In the genomic region with DNA sequence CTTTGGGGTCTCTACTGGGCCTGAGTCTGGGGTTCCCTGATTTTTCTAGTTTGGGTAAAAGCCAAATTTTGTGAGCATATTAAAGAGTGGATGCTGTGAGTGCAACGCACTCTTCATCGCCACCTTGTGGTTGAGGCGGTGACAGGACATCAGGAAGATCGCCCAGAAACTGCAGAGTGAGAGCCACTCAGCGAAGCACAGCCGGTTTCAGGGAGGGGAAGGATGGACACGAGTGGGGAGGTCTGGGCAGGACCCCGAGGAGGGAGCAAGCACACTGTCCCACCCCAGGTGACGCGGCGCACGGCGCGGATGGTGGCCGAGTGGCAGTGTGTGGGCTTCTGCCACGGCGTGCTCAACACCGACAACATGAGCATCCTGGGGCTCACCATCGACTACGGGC, we compare ENCODE assay signal across 8 cellular contexts. TPM values are rescaled to one million over a fixed set of nuclear protein-coding genes. Genes with fewer than 3 reads are reported as not detected.
DNase-seq lines count a peak whose midpoint lies in the region; ATAC-seq, FAIRE-seq and TF ChIP-seq lines count a peak whose summit lies in the region.

No MANE protein-coding gene starts in this region.

- H3K36me3 ChIP-seq in body of pancreas (replicated peaks in 1 of 2; ENCODE audit: insufficient read depth in 1 of 2, low read depth in 2 of 2) (peaks cover 0 to 12% of the 10 kb centered on the region in 2 donors), keratinocyte (ENCODE audit: control insufficient read depth in 2 of 2, extremely low read depth in 1 of 2, insufficient read depth in 2 of 2, low read length in 2 of 2) (peaks cover 25 to 36% of the 10 kb centered on the region in 2 experiments)

- peaks cover 29% of the 10 kb centered on the region for H3K79me2 ChIP-seq in keratinocyte (ENCODE audit: control insufficient read depth, insufficient read depth, low read length)

- peaks cover 4% of the 10 kb centered on the region for H3K4me1 Mint-ChIP-seq in T-helper 2 cell treated with Interferon-gamma antibody and Interleukin-4, amounts not matched to agents 5 μg/mL and 100 μg/mL, for 36 hours (ENCODE audit: low read depth)

- peak; percentile 23 for DNase-seq in DMS114 treated with DMSO at 0.1 percent for 48 hours (lab: John Stamatoyannopoulos, UW; ENCODE audit: unreplicated experiment)
- DNase-seq in HTR-8/SVneo (ENCODE audit: insufficient read length, low spot score) = peak; percentile 53
- DNase-seq in T-helper 2 cell treated with Interferon-gamma antibody and Interleukin-4, amounts not matched to agents 5 μg/mL and 100 μg/mL, for 36 hours (ENCODE audit: low spot score) = peak; percentile 45
- peak; percentile 75 to 82 (median 78) for DNase-seq in body of pancreas
- no peak for DNase-seq in keratinocyte (ENCODE audit: low read depth, low spot score)
- peak; percentile 70 for DNase-seq in stimulated activated CD4-positive, alpha-beta T cell treated with anti-CD3 and anti-CD28 coated beads, Interleukin-4, amount 100 ng/mL, for 1 hour

- no peak overlapping the region for H2AFZ ChIP-seq in keratinocyte (ENCODE audit: control insufficient read depth, low read length)

- WGBS in body of pancreas, 2 donors = 30 to 62% methylated on average over 10 to 20 of the region's 20 CpGs

- H3K4me2 ChIP-seq in keratinocyte (ENCODE audit: control insufficient read depth, extremely low read depth, insufficient read depth, low read depth, low read length) = no peak overlapping the region

- no peak for TF ChIP-seq POLR2A in body of pancreas (IDR thresholded peaks at IDR 0.05)

- H3K36me3 Mint-ChIP-seq in T-helper 2 cell treated with Interferon-gamma antibody and Interleukin-4, amounts not matched to agents 5 μg/mL and 100 μg/mL, for 36 hours (ENCODE audit: low read depth) = peaks cover 24% of the 10 kb centered on the region

- FAIRE-seq in HTR-8/SVneo (lab: Jason Lieb, UNC) (peak; percentile 80), keratinocyte (lab: Jason Lieb, UNC) (peak; percentile 75)

- H3K4me1 ChIP-seq in body of pancreas (no peaks in the 10 kb centered on the region), keratinocyte (ENCODE audit: control insufficient read depth, extremely low read depth, insufficient read depth, low read length) (peaks cover 6% of the 10 kb centered on the region)

- H3K27ac ChIP-seq in body of pancreas (no peak overlapping the region), keratinocyte (ENCODE audit: control insufficient read depth, insufficient read depth, low read length) (no peak overlapping the region)

- peak; percentile 69 to 90 (median 84) for TF ChIP-seq CTCF in body of pancreas (IDR thresholded peaks at IDR 0.05)
- TF ChIP-seq CTCF in keratinocyte (optimal IDR thresholded peaks at IDR 0.05 in 1 of 3, IDR thresholded peaks at IDR 0.05 in 1 of 3, conservative IDR thresholded peaks at IDR 0.05 in 1 of 3; ENCODE audit: extremely low read depth in 1 of 3, insufficient read depth in 2 of 3, low read length in 3 of 3) = peak; percentile 84 to 89 (median 86)

- dilution Hi-C loops in keratinocyte (cut with MboI; ENCODE audit: extremely low pct_ligation_motif_present, low sequenced_read_pairs) = no loop called here

- H3K4me3 Mint-ChIP-seq in T-helper 2 cell treated with Interferon-gamma antibody and Interleukin-4, amounts not matched to agents 5 μg/mL and 100 μg/mL, for 36 hours = no peak overlapping the region

- H3K27me3 ChIP-seq in body of pancreas = no peaks in the 10 kb centered on the region
- no peaks in the 10 kb centered on the region for H3K27me3 ChIP-seq in keratinocyte (ENCODE audit: control insufficient read depth, extremely low read depth, insufficient read depth, low read length)

- no peaks in the 10 kb centered on the region for H3K9me3 ChIP-seq in body of pancreas
- H3K9me3 ChIP-seq in keratinocyte (ENCODE audit: control insufficient read depth, low read depth, low read length) = no peaks in the 10 kb centered on the region

- H4K20me1 ChIP-seq in keratinocyte (ENCODE audit: control insufficient read depth, extremely low read depth, insufficient read depth, low read length) = peaks cover 10% of the 10 kb centered on the region

- H3K27me3 Mint-ChIP-seq in T-helper 2 cell treated with Interferon-gamma antibody and Interleukin-4, amounts not matched to agents 5 μg/mL and 100 μg/mL, for 36 hours (ENCODE audit: low read depth) = no peaks in the 10 kb centered on the region

- peak overlapping the region; percentile 27 for H3K27ac Mint-ChIP-seq in T-helper 2 cell treated with Interferon-gamma antibody and Interleukin-4, amounts not matched to agents 5 μg/mL and 100 μg/mL, for 36 hours

- intact Hi-C loops in body of pancreas (cut with DNase I) = loop anchor here (5.0 kb wide), 1 partner anchor 58 kb away; no protein-coding TSS in a partner anchor

- peaks cover 2% of the 10 kb centered on the region for H3K9me1 ChIP-seq in keratinocyte (ENCODE audit: control insufficient read depth, extremely low read depth, insufficient read depth, low read length)

- ATAC-seq in body of pancreas (peak; percentile 61), GM21619 (IDR thresholded peaks at IDR 0.05; ENCODE audit: unreplicated experiment) (no peak), HG03095 (IDR thresholded peaks at IDR 0.05; ENCODE audit: unreplicated experiment) (no peak)

- H3K9ac ChIP-seq in keratinocyte (ENCODE audit: control insufficient read depth, extremely low read depth, insufficient read depth, low read length) = no peak overlapping the region

- H3K4me3 ChIP-seq in body of pancreas (no peak overlapping the region), keratinocyte (ENCODE audit: control insufficient read depth in 2 of 3, extremely low read depth in 1 of 3, insufficient read depth in 2 of 3, low read depth in 1 of 3, low read length in 3 of 3) (no peak overlapping the region)

- H3K9me3 Mint-ChIP-seq in T-helper 2 cell treated with Interferon-gamma antibody and Interleukin-4, amounts not matched to agents 5 μg/mL and 100 μg/mL, for 36 hours = no peaks in the 10 kb centered on the region

RNA-seq across cellular contexts. Expression of a gene that starts 9.1 kb away (rescaled TPM):
- 10 to 100 TPM; 23.6 to 57.4 TPM for total RNA-seq in body of pancreas
- polyA plus RNA-seq in keratinocyte = 14.4 to 32.1 TPM (median 22.0 TPM) in 3 replicates
- polyA plus RNA-seq in keratinocyte (2011; ENCODE audit: low read depth) = 7.1 TPM
- 10.5 and 27.6 TPM in 2 replicates for polyA plus RNA-seq in keratinocyte (2011; cell fraction: cytosol; rRNA removed)
- polyA plus RNA-seq in keratinocyte (2011; cell fraction: nucleus; rRNA removed) = 43.3 and 54.8 TPM in 2 replicates
- polyA plus RNA-seq in keratinocyte (2012; ENCODE audit: low replicate concordance) = 18.9 and 29.1 TPM in 2 replicates
- 13.9 to 25.9 TPM (median 16.6 TPM) in 3 replicates for polyA minus RNA-seq in keratinocyte
- polyA minus RNA-seq in keratinocyte (2011; cell fraction: cytosol; rRNA and poly(A)+ RNA removed) = 51.8 TPM
- polyA minus RNA-seq in keratinocyte (2011; cell fraction: nucleus; rRNA and poly(A)+ RNA removed) = 29.0 and 29.5 TPM in 2 replicates

RNA-seq across cellular contexts. Expression of a gene that starts 24.2 kb away (rescaled TPM):
- 100 to 1,000 TPM in 1 of 2 donors, 10 to 100 TPM in 1; 82.8 to 110 TPM for total RNA-seq in body of pancreas
- polyA plus RNA-seq in keratinocyte = 22.7 to 38.0 TPM (median 31.7 TPM) in 3 replicates
- 19.8 TPM for polyA plus RNA-seq in keratinocyte (2011; ENCODE audit: low read depth)
- polyA plus RNA-seq in keratinocyte (2011; cell fraction: cytosol; rRNA removed) = 14.9 and 35.0 TPM in 2 replicates
- 72.7 and 96.3 TPM in 2 replicates for polyA plus RNA-seq in keratinocyte (2011; cell fraction: nucleus; rRNA removed)
- 31.1 and 41.3 TPM in 2 replicates for polyA plus RNA-seq in keratinocyte (2012; ENCODE audit: low replicate concordance)
- 13.1 to 52.8 TPM (median 16.4 TPM) in 3 replicates for polyA minus RNA-seq in keratinocyte
- 34.7 TPM for polyA minus RNA-seq in keratinocyte (2011; cell fraction: cytosol; rRNA and poly(A)+ RNA removed)
- polyA minus RNA-seq in keratinocyte (2011; cell fraction: nucleus; rRNA and poly(A)+ RNA removed) = 22.4 and 22.9 TPM in 2 replicates

RNA-seq across cellular contexts. Expression of a gene that starts 34.9 kb away (rescaled TPM):
- 100 to 1,000 TPM in 1 of 2 donors, 10 to 100 TPM in 1; 61.2 to 121 TPM for total RNA-seq in body of pancreas
- polyA plus RNA-seq in keratinocyte = 10.1 to 19.0 TPM (median 11.6 TPM) in 3 replicates
- polyA plus RNA-seq in keratinocyte (2011; ENCODE audit: low read depth) = 33.6 TPM
- 2.6 and 5.4 TPM in 2 replicates for polyA plus RNA-seq in keratinocyte (2011; cell fraction: cytosol; rRNA removed)
- 70.9 and 85.2 TPM in 2 replicates for polyA plus RNA-seq in keratinocyte (2011; cell fraction: nucleus; rRNA removed)
- polyA plus RNA-seq in keratinocyte (2012; ENCODE audit: low replicate concordance) = 14.1 and 15.8 TPM in 2 replicates
- polyA minus RNA-seq in keratinocyte = 13.7 to 24.3 TPM (median 21.4 TPM) in 3 replicates
- polyA minus RNA-seq in keratinocyte (2011; cell fraction: cytosol; rRNA and poly(A)+ RNA removed) = 19.2 TPM
- polyA minus RNA-seq in keratinocyte (2011; cell fraction: nucleus; rRNA and poly(A)+ RNA removed) = 39.8 and 40.1 TPM in 2 replicates

RNA-seq across cellular contexts. Expression of a gene that starts 39.4 kb away (rescaled TPM):
- total RNA-seq in body of pancreas = 1 to 10 TPM in 1 of 2 donors, under 1 TPM in 1; 0.33 to 3.1 TPM
- polyA plus RNA-seq in keratinocyte = 0.22 to 0.68 TPM (median 0.32 TPM) in 3 replicates
- polyA plus RNA-seq in keratinocyte (2011; ENCODE audit: low read depth) = 0.17 TPM
- polyA plus RNA-seq in keratinocyte (2011; cell fraction: cytosol; rRNA removed) = 0.30 and 1.0 TPM in 2 replicates
- 0.97 and 1.3 TPM in 2 replicates for polyA plus RNA-seq in keratinocyte (2011; cell fraction: nucleus; rRNA removed)
- polyA plus RNA-seq in keratinocyte (2012; ENCODE audit: low replicate concordance) = 0.83 and 1.2 TPM in 2 replicates
- polyA minus RNA-seq in keratinocyte = 0.10 to 2.5 TPM in 2 of 3 replicates, not detected in the other
- polyA minus RNA-seq in keratinocyte (2011; cell fraction: cytosol; rRNA and poly(A)+ RNA removed) = 0.77 TPM
- 0.23 and 0.53 TPM in 2 replicates for polyA minus RNA-seq in keratinocyte (2011; cell fraction: nucleus; rRNA and poly(A)+ RNA removed)

RNA-seq across cellular contexts. Expression of a gene that starts 41.2 kb away (rescaled TPM):
- total RNA-seq in body of pancreas = 100 to 1,000 TPM in 1 of 2 donors, 10 to 100 TPM in 1; 31.9 to 128 TPM
- polyA plus RNA-seq in keratinocyte = 4.7 to 12.4 TPM (median 8.2 TPM) in 3 replicates
- 5.6 TPM for polyA plus RNA-seq in keratinocyte (2011; ENCODE audit: low read depth)
- 0.89 and 2.7 TPM in 2 replicates for polyA plus RNA-seq in keratinocyte (2011; cell fraction: cytosol; rRNA removed)
- polyA plus RNA-seq in keratinocyte (2011; cell fraction: nucleus; rRNA removed) = 43.4 and 61.6 TPM in 2 replicates
- 11.5 and 12.6 TPM in 2 replicates for polyA plus RNA-seq in keratinocyte (2012; ENCODE audit: low replicate concordance)
- 5.8 to 12.8 TPM (median 6.0 TPM) in 3 replicates for polyA minus RNA-seq in keratinocyte
- polyA minus RNA-seq in keratinocyte (2011; cell fraction: cytosol; rRNA and poly(A)+ RNA removed) = 5.2 TPM
- polyA minus RNA-seq in keratinocyte (2011; cell fraction: nucleus; rRNA and poly(A)+ RNA removed) = 17.1 and 18.4 TPM in 2 replicates
